In genomic region chr4:5758741-5759140, GRCh38 we compare ENCODE assay signal across 9 cellular contexts. TPM values are rescaled to one million over a fixed set of nuclear protein-coding genes. Genes with fewer than 3 reads are reported as not detected.
DNase-seq lines count a peak whose midpoint lies in the region; ATAC-seq, FAIRE-seq and TF ChIP-seq lines count a peak whose summit lies in the region.
"Had no signal": no experiment of that assay in that cellular context is flagged by ENCODE, and none has a peak within 500 bp of the region (broad histone marks: within the 10 kb centered on the region; RNA-seq: fewer than 3 reads in every experiment).

No MANE protein-coding gene starts in this region.

- H3K79me2 ChIP-seq in GM12878 (ENCODE audit: control insufficient read depth, insufficient read depth, low read length), result no peaks in the 10 kb centered on the region

- intact Hi-C loops in GM12878 (cut with micrococcal nuclease; ENCODE audit: unreplicated experiment), result no loop called here

- H3K9me3 ChIP-seq in GM12878 (replicated peaks; ENCODE audit: control insufficient read depth, insufficient read depth, low read length) (no peaks in the 10 kb centered on the region; the same call in 2 of the 3 replicates), skeletal muscle satellite cell (replicated peaks; ENCODE audit: low read length) (no peaks in the 10 kb centered on the region)

- H3K27me3 ChIP-seq in GM12878 (replicated peaks in 1 of 2; ENCODE audit: control insufficient read depth in 2 of 2, insufficient read depth in 2 of 2, low read length in 1 of 2) (no peaks in the 10 kb centered on the region), skeletal muscle satellite cell (ENCODE audit: control insufficient read depth, insufficient read depth, low read length) (no peaks in the 10 kb centered on the region)

- peaks cover 0 to 2% of the 10 kb centered on the region in 2 experiments; a peak in 1 of 4 replicates for H3K36me3 ChIP-seq in GM12878 (ENCODE audit: control insufficient read depth in 2 of 2, insufficient read depth in 2 of 2, low read length in 1 of 2)
- H3K36me3 ChIP-seq in skeletal muscle satellite cell (ENCODE audit: insufficient read depth, low read length), result peaks cover 71% of the 10 kb centered on the region

- peak; percentile 57 for FAIRE-seq in GM12878 (lab: Jason Lieb, UNC)

- H3K4me1 ChIP-seq in GM12878 (ENCODE audit: control insufficient read depth, insufficient read depth, low read length) (no peaks in the 10 kb centered on the region; the same call in 1 of the 2 replicates), skeletal muscle satellite cell (ENCODE audit: control insufficient read depth, insufficient read depth, low read length) (peaks cover 49% of the 10 kb centered on the region)

- 0 out of 2 replicates have a peak, but pooled peaks have one; percentile 3 for TF ChIP-seq RAD21 in GM12878 (IDR thresholded peaks at IDR 0.05; ENCODE audit: insufficient read depth, low read depth, low read length)

- CTCF ChIA-PET in GM12878 (lab: Yijun Ruan, JAX), result no interaction called here

- H3K4me3 ChIP-seq in GM12878 (no peak overlapping the region), skeletal muscle satellite cell (ENCODE audit: low read length) (no peak overlapping the region)

- no peak for TF ChIP-seq EP300 in GM12878 (IDR thresholded peaks at IDR 0.05; ENCODE audit: borderline replicate concordance in 1 of 2, control insufficient read depth in 1 of 2, low read depth in 2 of 2, low read length in 2 of 2)

- peak overlapping the region; percentile 65; the same call in 1 of the 2 replicates for H3K27ac ChIP-seq in GM12878 (ENCODE audit: control insufficient read depth, insufficient read depth)

- WGBS in GM12878 (ENCODE audit: insufficient coverage, insufficient replicate concordance, low lambda C conversion rate, missing lambda C conversion rate), result 6% methylated on average over 7 of the region's 7 CpGs

- no peaks in the 10 kb centered on the region for H4K20me1 ChIP-seq in GM12878 (ENCODE audit: control insufficient read depth, insufficient read depth)

- in situ Hi-C loops in GM12878 (cut with MboI), result no loop called here

- no TSS peak for BruUV-seq in GM12878 (replicated peaks; lab: Mats Ljungman, UMichigan)

- H3K4me2 ChIP-seq in GM12878 (ENCODE audit: control insufficient read depth, insufficient read depth) (no peak overlapping the region), skeletal muscle satellite cell (ENCODE audit: low read length) (peak overlapping the region; percentile 65)

- POLR2A ChIA-PET in GM12878 (lab: Charles Lee), result no interaction called here

- DNase-seq in EL (peak; percentile 99), HS-27A (ENCODE audit: low read depth) (peak; percentile 87), GM12878 (ENCODE audit: low read depth, low spot score) (peak; percentile 37), NCI-H1105 treated with DMSO at 0.1 percent for 48 hours (lab: John Stamatoyannopoulos, UW) (no peak), NCI-H446 (lab: John Stamatoyannopoulos, UW) (no peak), retina (no peak)

- ATAC-seq in GM12878, result peak; percentile 94
- ATAC-seq in GM19351 (IDR thresholded peaks at IDR 0.05; ENCODE audit: unreplicated experiment), result no peak

- no peak overlapping the region for H2AFZ ChIP-seq in GM12878 (ENCODE audit: control insufficient read depth, low read depth, low read length)

- RAD21 ChIA-PET in GM12878 (lab: Charles Lee; ENCODE audit: unreplicated experiment), result no interaction called here

- TF ChIP-seq CTCF in GM12878 (IDR thresholded peaks at IDR 0.05 in 2 of 3, conservative IDR thresholded peaks at IDR 0.05 in 1 of 3; ENCODE audit: control insufficient read depth in 2 of 3, extremely low read depth in 1 of 3, insufficient read depth in 1 of 3, low read depth in 3 of 3, low read length in 3 of 3), result no peak

- TF ChIP-seq POLR2A in GM12878 (IDR thresholded peaks at IDR 0.05; ENCODE audit: low read depth, low read length), result no peak

- H3K9ac ChIP-seq in GM12878 (ENCODE audit: control insufficient read depth, insufficient read depth, low read length) (no peak overlapping the region), skeletal muscle satellite cell (ENCODE audit: low read depth, low read length) (peak overlapping the region; percentile 84)

- SMC1A ChIA-PET in GM12878 (lab: Charles Lee; ENCODE audit: uncharacterized antibody, unreplicated experiment), result no interaction called here

TF ChIP-seq in GM12878, 131 proteins besides CTCF, POLR2A, EP300 and RAD21 (continues in another document):
- no peak for TF ChIP-seq FOS (IDR thresholded peaks at IDR 0.05; ENCODE audit: borderline replicate concordance, extremely low read depth, insufficient read length)
- TF ChIP-seq CREM (IDR thresholded peaks at IDR 0.05; ENCODE audit: low read depth), result peak; percentile 71; the same call in 1 of the 2 replicates
- TF ChIP-seq, protein P1, sequence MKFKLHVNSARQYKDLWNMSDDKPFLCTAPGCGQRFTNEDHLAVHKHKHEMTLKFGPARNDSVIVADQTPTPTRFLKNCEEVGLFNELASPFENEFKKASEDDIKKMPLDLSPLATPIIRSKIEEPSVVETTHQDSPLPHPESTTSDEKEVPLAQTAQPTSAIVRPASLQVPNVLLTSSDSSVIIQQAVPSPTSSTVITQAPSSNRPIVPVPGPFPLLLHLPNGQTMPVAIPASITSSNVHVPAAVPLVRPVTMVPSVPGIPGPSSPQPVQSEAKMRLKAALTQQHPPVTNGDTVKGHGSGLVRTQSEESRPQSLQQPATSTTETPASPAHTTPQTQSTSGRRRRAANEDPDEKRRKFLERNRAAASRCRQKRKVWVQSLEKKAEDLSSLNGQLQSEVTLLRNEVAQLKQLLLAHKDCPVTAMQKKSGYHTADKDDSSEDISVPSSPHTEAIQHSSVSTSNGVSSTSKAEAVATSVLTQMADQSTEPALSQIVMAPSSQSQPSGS (IDR thresholded peaks at IDR 0.05; ENCODE audit: low read length), result peak; percentile 74; the same call in 1 of the 2 replicates
- no peak for TF ChIP-seq ASH2L (IDR thresholded peaks at IDR 0.05; ENCODE audit: borderline replicate concordance, low read depth)
- TF ChIP-seq ZSCAN29 (IDR thresholded peaks at IDR 0.05), result no peak
- no peak for TF ChIP-seq RFX5 (IDR thresholded peaks at IDR 0.05; ENCODE audit: low read depth, low read length)
- TF ChIP-seq MYC (IDR thresholded peaks at IDR 0.05; ENCODE audit: insufficient read depth, insufficient read length, insufficient replicate concordance, low read length, severe bottlenecking), result no peak
- TF ChIP-seq BCL11A (IDR thresholded peaks at IDR 0.05; ENCODE audit: low read depth, low read length), result no peak
- peak; percentile 21; the same call in 1 of the 2 replicates for TF ChIP-seq ATF7 (IDR thresholded peaks at IDR 0.05; ENCODE audit: low read depth)
- TF ChIP-seq STAT3 (IDR thresholded peaks at IDR 0.05; ENCODE audit: low read depth, low read length), result no peak
- TF ChIP-seq MEF2A (IDR thresholded peaks at IDR 0.05; ENCODE audit: insufficient read depth, low read depth, low read length), result no peak
- TF ChIP-seq JUNB (IDR thresholded peaks at IDR 0.05), result peak; percentile 82
- TF ChIP-seq PBX3 (IDR thresholded peaks at IDR 0.05; ENCODE audit: insufficient replicate concordance, low read depth, low read length), result no peak
- TF ChIP-seq TAF1 (IDR thresholded peaks at IDR 0.05; ENCODE audit: borderline replicate concordance, low read depth, low read length), result no peak

RNA-seq across cellular contexts. Expression of gene EVC, which starts 47.7 kb away (rescaled TPM):
- total RNA-seq in GM12878 (2013; cell fraction: nucleolus; rRNA removed), result 162 and 193 TPM in 2 replicates
- total RNA-seq in GM12878 (2014; rRNA removed) (27.1 and 29.3 TPM in 2 replicates), GM12878 (2014; rRNA removed; fragmentation: Illumina TruSeq; extraction: Trizol) (22.4 and 23.0 TPM in 2 replicates), GM12878 (2021) (51.2 and 55.9 TPM in 2 replicates)
- polyA plus RNA-seq in GM12878 (2011; ENCODE audit: low read depth), result 3.5 TPM
- polyA plus RNA-seq in GM12878 (2011; rRNA removed) (6.8 and 8.8 TPM in 2 replicates), GM12878 (2014; fragmentation: Illumina TruSeq; extraction: Trizol) (21.4 and 26.6 TPM in 2 replicates), GM12878 (2014; fragmentation: Nextera tagmentation; extraction: Ambion mirVana) (1 to 10 TPM in 1 of 2 experiments, under 1 TPM in 1; 0.87 to 1.2 TPM), GM12878 (2014; rRNA removed) (33.8 and 36.0 TPM in 2 replicates), GM12878 (2016; fragmentation: Nextera tagmentation; extraction: Ambion mirVana) (1 to 10 TPM; 2.0 to 3.0 TPM)
- polyA plus RNA-seq in GM12878 (2011; cell fraction: cytosol; rRNA removed), result 8.5 and 9.9 TPM in 2 replicates
- 44.5 and 74.2 TPM in 2 replicates for polyA plus RNA-seq in GM12878 (2011; cell fraction: nucleus; rRNA removed)
- 6.3 and 7.5 TPM in 2 replicates for polyA plus RNA-seq in GM12878 (2012)
- 13.7 and 22.3 TPM in 2 replicates for polyA minus RNA-seq in GM12878 (2011; rRNA and poly(A)+ RNA removed)
- polyA minus RNA-seq in GM12878 (2011; cell fraction: cytosol; rRNA and poly(A)+ RNA removed), result 7.4 and 10.7 TPM in 2 replicates
- polyA minus RNA-seq in GM12878 (2011; cell fraction: nucleus; rRNA and poly(A)+ RNA removed), result 36.5 and 58.0 TPM in 2 replicates
- 31.7 and 53.0 TPM in 2 replicates for total RNA-seq in skeletal muscle satellite cell (2012; rRNA removed)
- total RNA-seq: OCI-LY7 had no signal

RNA-seq across cellular contexts. Expression of gene EVC2, which starts 50.4 kb away (rescaled TPM):
- 34.7 and 35.6 TPM in 2 replicates for total RNA-seq in GM12878 (2013; cell fraction: nucleolus; rRNA removed)
- 8.4 and 8.6 TPM in 2 replicates for total RNA-seq in GM12878 (2014; rRNA removed)
- 6.1 and 6.8 TPM in 2 replicates for total RNA-seq in GM12878 (2014; rRNA removed; fragmentation: Illumina TruSeq; extraction: Trizol)
- 10.4 TPM in 2 replicates for total RNA-seq in GM12878 (2021)
- polyA plus RNA-seq in GM12878 (2011; ENCODE audit: low read depth), result 1.0 TPM
- polyA plus RNA-seq in GM12878 (2011; rRNA removed), result 1.6 and 1.9 TPM in 2 replicates
- polyA plus RNA-seq in GM12878 (2011; cell fraction: cytosol; rRNA removed), result 2.0 and 2.6 TPM in 2 replicates
- 5.7 and 6.0 TPM in 2 replicates for polyA plus RNA-seq in GM12878 (2011; cell fraction: nucleus; rRNA removed)
- 1.1 and 1.6 TPM in 2 replicates for polyA plus RNA-seq in GM12878 (2012)
- 4.8 and 5.2 TPM in 2 replicates for polyA plus RNA-seq in GM12878 (2014; fragmentation: Illumina TruSeq; extraction: Trizol)
- under 1 TPM; 0.34 to 0.58 TPM for polyA plus RNA-seq in GM12878 (2014; fragmentation: Nextera tagmentation; extraction: Ambion mirVana)
- polyA plus RNA-seq in GM12878 (2014; rRNA removed), result 4.6 and 5.3 TPM in 2 replicates
- polyA plus RNA-seq in GM12878 (2016; fragmentation: Nextera tagmentation; extraction: Ambion mirVana), result 1 to 10 TPM; 5.9 to 6.5 TPM
- 6.1 TPM in 2 replicates for polyA minus RNA-seq in GM12878 (2011; rRNA and poly(A)+ RNA removed)
- 2.0 and 2.9 TPM in 2 replicates for polyA minus RNA-seq in GM12878 (2011; cell fraction: cytosol; rRNA and poly(A)+ RNA removed)
- polyA minus RNA-seq in GM12878 (2011; cell fraction: nucleus; rRNA and poly(A)+ RNA removed), result 4.0 and 5.7 TPM in 2 replicates
- 7.9 and 8.6 TPM in 2 replicates for total RNA-seq in skeletal muscle satellite cell (2012; rRNA removed)

Comparison
In these comparisons a context has a peak if more than half of its experiments do, and no peak if none do; other contexts are left out.
1. DNase-seq: peak in EL (single experiment), HS-27A (single experiment) and GM12878 (single experiment); none in NCI-H1105 treated with DMSO at 0.1 percent for 48 hours (single experiment), NCI-H446 (0 of 2) and retina (single experiment).